19 cellular contexts compared by ENCODE assay signal in the genomic region with DNA sequence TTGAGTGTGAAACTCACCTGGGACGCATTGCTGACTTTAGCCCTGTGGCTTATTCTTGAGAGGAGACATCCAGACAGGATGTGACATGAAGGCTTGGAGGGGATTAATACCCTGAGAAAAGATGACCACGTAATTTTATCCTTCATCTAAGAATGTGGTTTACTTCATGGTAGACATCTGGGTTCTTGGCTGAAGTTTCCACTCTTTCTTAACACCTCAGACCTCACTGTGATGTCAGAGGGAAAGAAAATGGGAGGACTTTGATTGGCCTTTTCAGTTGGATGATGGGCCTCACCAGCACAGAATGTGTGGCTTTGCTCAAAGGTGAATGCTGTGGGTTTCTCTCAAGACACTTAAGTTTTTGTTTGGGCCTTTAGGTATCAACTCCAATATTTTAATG.
DNase-seq lines count a peak whose midpoint lies in the region; ATAC-seq and TF ChIP-seq lines count a peak whose summit lies in the region.
"Had no signal": no experiment of that assay in that cellular context is flagged by ENCODE, and none has a peak within 500 bp of the region (broad histone marks: within the 10 kb centered on the region; RNA-seq: fewer than 3 reads in every experiment).

No MANE protein-coding gene starts in this region.

- DNase-seq in activated T-cell treated with anti-CD3 and anti-CD28 coated beads, Interleukin-2, amount 50 U/mL, for 24 hours = no peak
- no peak for DNase-seq in activated T-cell treated with anti-CD3 and anti-CD28 coated beads, Interleukin-2, amount 50 U/mL, for 1 hour
- DNase-seq in activated naive CD8-positive, alpha-beta T cell treated with anti-CD3 and anti-CD28 coated beads, Interleukin-2, amount 50 U/mL, for 24 hours = no peak
- DNase-seq in fibroblast of mammary gland (ENCODE audit: low read depth) (peak; percentile 46), MV-4-11 (lab: John Stamatoyannopoulos, UW) (no peak), germinal center (ENCODE audit: low spot score) (no peak), SIG-M5 (lab: John Stamatoyannopoulos, UW) (no peak)
- DNase-seq: CD8-positive, alpha-beta memory T cell; hypothalamus; left lung; naive thymus-derived CD4-positive, alpha-beta T cell; NCI-H1694; NCI-H69 had no signal

- peak overlapping the region; percentile 64 for H3K27ac Mint-ChIP-seq in activated T-cell treated with anti-CD3 and anti-CD28 coated beads, Interleukin-2, amount 50 U/mL, for 24 hours
- H3K27ac Mint-ChIP-seq in activated naive CD8-positive, alpha-beta T cell treated with anti-CD3 and anti-CD28 coated beads, Interleukin-2, amount 50 U/mL, for 24 hours = peak overlapping the region; percentile 71
- H3K27ac Mint-ChIP-seq in stimulated activated naive CD8-positive, alpha-beta T cell treated with anti-CD3 and anti-CD28 coated beads, Interleukin-15, Interleukin-2, amounts not matched to agents 100 ng/mL and 50 ng/mL, for 24 hours = peak overlapping the region; percentile 13
- H3K27ac Mint-ChIP-seq: B cell; T-helper 1 cell treated with Interleukin-12 subunit alpha and Interleukin-12 subunit beta and Interleukin-4 antibody, amounts not matched to agents 30 μg/mL and 1 μg/mL, for 36 hours had no signal

- no peak for TF ChIP-seq CTCF in fibroblast of mammary gland (conservative IDR thresholded peaks at IDR 0.05; ENCODE audit: control insufficient read depth, insufficient read depth, low read depth, low read length)

- peak; percentile 88 for ATAC-seq in activated naive CD8-positive, alpha-beta T cell treated with anti-CD3 and anti-CD28 coated beads, Interleukin-2, amount 50 U/mL, for 24 hours
- ATAC-seq: A549; gastroesophageal sphincter; left lung; naive thymus-derived CD4-positive, alpha-beta T cell had no signal

- no peak overlapping the region for H3K4me3 Mint-ChIP-seq in activated T-cell treated with anti-CD3 and anti-CD28 coated beads, Interleukin-2, amount 50 U/mL, for 24 hours
- H3K4me3 Mint-ChIP-seq in activated naive CD8-positive, alpha-beta T cell treated with anti-CD3 and anti-CD28 coated beads, Interleukin-2, amount 50 U/mL, for 24 hours = no peak overlapping the region
- H3K4me3 Mint-ChIP-seq in stimulated activated naive CD8-positive, alpha-beta T cell treated with anti-CD3 and anti-CD28 coated beads, Interleukin-15, Interleukin-2, amounts not matched to agents 100 ng/mL and 50 ng/mL, for 24 hours = peak overlapping the region; percentile 6
- H3K4me3 Mint-ChIP-seq: B cell; CD8-positive, alpha-beta memory T cell; naive thymus-derived CD4-positive, alpha-beta T cell; T-helper 1 cell treated with Interleukin-12 subunit alpha and Interleukin-12 subunit beta and Interleukin-4 antibody, amounts not matched to agents 30 μg/mL and 1 μg/mL, for 36 hours had no signal

- no peaks in the 10 kb centered on the region for H3K9me3 Mint-ChIP-seq in activated T-cell treated with anti-CD3 and anti-CD28 coated beads, Interleukin-2, amount 50 U/mL, for 24 hours
- no peaks in the 10 kb centered on the region for H3K9me3 Mint-ChIP-seq in activated naive CD8-positive, alpha-beta T cell treated with anti-CD3 and anti-CD28 coated beads, Interleukin-2, amount 50 U/mL, for 24 hours
- H3K9me3 Mint-ChIP-seq in stimulated activated naive CD8-positive, alpha-beta T cell treated with anti-CD3 and anti-CD28 coated beads, Interleukin-15, Interleukin-2, amounts not matched to agents 100 ng/mL and 50 ng/mL, for 24 hours = no peaks in the 10 kb centered on the region
- H3K9me3 Mint-ChIP-seq: CD8-positive, alpha-beta memory T cell; naive thymus-derived CD4-positive, alpha-beta T cell; T-helper 1 cell treated with Interleukin-12 subunit alpha and Interleukin-12 subunit beta and Interleukin-4 antibody, amounts not matched to agents 30 μg/mL and 1 μg/mL, for 36 hours had no signal

- no peak overlapping the region for H3K4me3 ChIP-seq in fibroblast of mammary gland (ENCODE audit: control insufficient read depth, low read depth, low read length)
- H3K4me3 ChIP-seq: A549, gastroesophageal sphincter, left lung, skin epidermis had no signal

- no peaks in the 10 kb centered on the region for H3K27me3 Mint-ChIP-seq in activated T-cell treated with anti-CD3 and anti-CD28 coated beads, Interleukin-2, amount 50 U/mL, for 24 hours
- no peaks in the 10 kb centered on the region for H3K27me3 Mint-ChIP-seq in activated naive CD8-positive, alpha-beta T cell treated with anti-CD3 and anti-CD28 coated beads, Interleukin-2, amount 50 U/mL, for 24 hours
- no peaks in the 10 kb centered on the region for H3K27me3 Mint-ChIP-seq in stimulated activated naive CD8-positive, alpha-beta T cell treated with anti-CD3 and anti-CD28 coated beads, Interleukin-15, Interleukin-2, amounts not matched to agents 100 ng/mL and 50 ng/mL, for 24 hours
- H3K27me3 Mint-ChIP-seq: B cell; CD8-positive, alpha-beta memory T cell; naive thymus-derived CD4-positive, alpha-beta T cell had no signal

- peaks cover 6% of the 10 kb centered on the region for H3K4me1 Mint-ChIP-seq in activated T-cell treated with anti-CD3 and anti-CD28 coated beads, Interleukin-2, amount 50 U/mL, for 24 hours (ENCODE audit: low read depth)
- peaks cover 20% of the 10 kb centered on the region for H3K4me1 Mint-ChIP-seq in activated naive CD8-positive, alpha-beta T cell treated with anti-CD3 and anti-CD28 coated beads, Interleukin-2, amount 50 U/mL, for 24 hours
- peaks cover 19% of the 10 kb centered on the region for H3K4me1 Mint-ChIP-seq in stimulated activated naive CD8-positive, alpha-beta T cell treated with anti-CD3 and anti-CD28 coated beads, Interleukin-15, Interleukin-2, amounts not matched to agents 100 ng/mL and 50 ng/mL, for 24 hours (ENCODE audit: low read depth)
- H3K4me1 Mint-ChIP-seq: CD8-positive, alpha-beta memory T cell had no signal

- H3K36me3 Mint-ChIP-seq in activated T-cell treated with anti-CD3 and anti-CD28 coated beads, Interleukin-2, amount 50 U/mL, for 24 hours (ENCODE audit: low read depth) = peaks cover 87% of the 10 kb centered on the region
- H3K36me3 Mint-ChIP-seq in activated naive CD8-positive, alpha-beta T cell treated with anti-CD3 and anti-CD28 coated beads, Interleukin-2, amount 50 U/mL, for 24 hours (ENCODE audit: low read depth) = peaks cover 27% of the 10 kb centered on the region
- H3K36me3 Mint-ChIP-seq in stimulated activated naive CD8-positive, alpha-beta T cell treated with anti-CD3 and anti-CD28 coated beads, Interleukin-15, Interleukin-2, amounts not matched to agents 100 ng/mL and 50 ng/mL, for 24 hours (ENCODE audit: low read depth) = peaks cover 62% of the 10 kb centered on the region

Comparison
In these comparisons a context has a peak if more than half of its experiments do, and no peak if none do; other contexts are left out.
1. H3K27ac Mint-ChIP-seq: peak in every context shown above with its lines; median percentile 71 in activated naive CD8-positive, alpha-beta T cell treated with anti-CD3 and anti-CD28 coated beads, Interleukin-2, amount 50 U/mL, for 24 hours; 64 in activated T-cell treated with anti-CD3 and anti-CD28 coated beads, Interleukin-2, amount 50 U/mL, for 24 hours; 13 in stimulated activated naive CD8-positive, alpha-beta T cell treated with anti-CD3 and anti-CD28 coated beads, Interleukin-15, Interleukin-2, amounts not matched to agents 100 ng/mL and 50 ng/mL, for 24 hours.